In genomic region chr3:121749276-121750086, GRCh38 we compare ENCODE assay signal across 8 cellular contexts. TPM values are rescaled to one million over a fixed set of nuclear protein-coding genes. Genes with fewer than 3 reads are reported as not detected.
A peak's percentile ranks its signal among the peaks of the same experiment; 100 is the strongest.
DNase-seq lines count a peak whose midpoint lies in the region; ATAC-seq and TF ChIP-seq lines count a peak whose summit lies in the region.

TSS of gene GOLGB1 (minus strand) at chr3:121749741. CDS start at chr3:121730971, 18,770 bp downstream.

- no peaks in the 10 kb centered on the region for H3K36me3 Mint-ChIP-seq in immature natural killer cell

- in situ Hi-C loops in GM18951 (cut with MboI; ENCODE audit: low sequenced_read_pairs, unreplicated experiment) = no loop called here

- no peaks in the 10 kb centered on the region for H3K9me3 Mint-ChIP-seq in immature natural killer cell

- TF ChIP-seq CTCF in WI38 (IDR thresholded peaks at IDR 0.05; ENCODE audit: low read depth, low read length) = no peak

- DNase-seq in AG08396 (ENCODE audit: low spot score) (peak; percentile 93), NCI-H2227 treated with DMSO at 0.1 percent for 48 hours (lab: John Stamatoyannopoulos, UW) (peak; percentile 97), caudate nucleus (lab: John Stamatoyannopoulos, UW) (peak; percentile 77 to 100 (median 95)), immature natural killer cell (peak; percentile 94 to 96 (median 95)), smooth muscle cell of the brain vasculature (ENCODE audit: low read depth, low spot score) (peak; percentile 98)

- H3K4me1 Mint-ChIP-seq in immature natural killer cell = peaks cover 5 to 7% of the 10 kb centered on the region in 2 donors

- H3K4me3 ChIP-seq in WI38 (ENCODE audit: low read depth, low read length) = peak within 1 kb of the TSS; percentile 96

- peak; percentile 96 for TF ChIP-seq POLR2A in GM18951 (IDR thresholded peaks at IDR 0.05; ENCODE audit: extremely low read depth, insufficient read depth, insufficient read length)

- peak within 1 kb of the TSS; percentile 40 for H3K27ac ChIP-seq in caudate nucleus (ENCODE audit: low read depth, low read length)

- peak within 1 kb of the TSS in 1 of 5 donors; percentile 36 for H3K4me3 Mint-ChIP-seq in immature natural killer cell

- H3K27ac Mint-ChIP-seq in immature natural killer cell = peak within 1 kb of the TSS in 1 of 6 donors; percentile 45

- peak; percentile 95 for ATAC-seq in HG03175 (IDR thresholded peaks at IDR 0.05; ENCODE audit: unreplicated experiment)

- peaks cover 2 to 13% (median 5%) of the 10 kb centered on the region in 3 donors for H3K27me3 Mint-ChIP-seq in immature natural killer cell (ENCODE audit: low read depth in 3 of 3)

RNA-seq across cellular contexts. Expression of gene GOLGB1, which starts in this region (rescaled TPM):
- polyA plus RNA-seq in immature natural killer cell = 10 to 100 TPM in 1 of 3 donors, 1 to 10 TPM in 2; 1.6 to 12.0 (median 2.5) TPM

Comparison
In these comparisons a context has a peak if more than half of its experiments do, and no peak if none do; other contexts are left out.
1. Peak in every context shown above with its lines: DNase-seq, ATAC-seq, H3K4me3 ChIP-seq and H3K27ac ChIP-seq.